In genomic region chr1:53473463-53473862, GRCh38 we compare ENCODE assay signal across 2 cellular contexts.
TF ChIP-seq lines count a peak whose summit lies in the region.

No MANE protein-coding gene starts in this region.

TF ChIP-seq in H1, 55 proteins besides CTCF, POLR2A, EP300 and RAD21:
- TF ChIP-seq POU5F1 (IDR thresholded peaks at IDR 0.05; ENCODE audit: low read depth, low read length) (no peak), TBP (IDR thresholded peaks at IDR 0.05; ENCODE audit: low read depth, low read length) (no peak), HDAC6 (IDR thresholded peaks at IDR 0.05; ENCODE audit: low read depth, low read length) (no peak), CEBPB (IDR thresholded peaks at IDR 0.05; ENCODE audit: low read depth, low read length) (no peak), KDM1A (IDR thresholded peaks at IDR 0.05; ENCODE audit: borderline replicate concordance, low read length) (no peak), BRCA1 (IDR thresholded peaks at IDR 0.05; ENCODE audit: low read depth, low read length) (no peak), E2F6 (IDR thresholded peaks at IDR 0.05) (no peak), CBX8 (IDR thresholded peaks at IDR 0.05; ENCODE audit: borderline replicate concordance, low read depth, low read length) (no peak), CHD2 (IDR thresholded peaks at IDR 0.05; ENCODE audit: low read length) (no peak), JUN (IDR thresholded peaks at IDR 0.05; ENCODE audit: low read depth, low read length) (no peak)
- TF ChIP-seq, protein P1, sequence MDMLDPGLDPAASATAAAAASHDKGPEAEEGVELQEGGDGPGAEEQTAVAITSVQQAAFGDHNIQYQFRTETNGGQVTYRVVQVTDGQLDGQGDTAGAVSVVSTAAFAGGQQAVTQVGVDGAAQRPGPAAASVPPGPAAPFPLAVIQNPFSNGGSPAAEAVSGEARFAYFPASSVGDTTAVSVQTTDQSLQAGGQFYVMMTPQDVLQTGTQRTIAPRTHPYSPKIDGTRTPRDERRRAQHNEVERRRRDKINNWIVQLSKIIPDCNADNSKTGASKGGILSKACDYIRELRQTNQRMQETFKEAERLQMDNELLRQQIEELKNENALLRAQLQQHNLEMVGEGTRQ (IDR thresholded peaks at IDR 0.05; ENCODE audit: low read length) = no peak

TF ChIP-seq in WTC11, 78 proteins besides CTCF, POLR2A, EP300 and RAD21:
- TF ChIP-seq, protein P2, sequence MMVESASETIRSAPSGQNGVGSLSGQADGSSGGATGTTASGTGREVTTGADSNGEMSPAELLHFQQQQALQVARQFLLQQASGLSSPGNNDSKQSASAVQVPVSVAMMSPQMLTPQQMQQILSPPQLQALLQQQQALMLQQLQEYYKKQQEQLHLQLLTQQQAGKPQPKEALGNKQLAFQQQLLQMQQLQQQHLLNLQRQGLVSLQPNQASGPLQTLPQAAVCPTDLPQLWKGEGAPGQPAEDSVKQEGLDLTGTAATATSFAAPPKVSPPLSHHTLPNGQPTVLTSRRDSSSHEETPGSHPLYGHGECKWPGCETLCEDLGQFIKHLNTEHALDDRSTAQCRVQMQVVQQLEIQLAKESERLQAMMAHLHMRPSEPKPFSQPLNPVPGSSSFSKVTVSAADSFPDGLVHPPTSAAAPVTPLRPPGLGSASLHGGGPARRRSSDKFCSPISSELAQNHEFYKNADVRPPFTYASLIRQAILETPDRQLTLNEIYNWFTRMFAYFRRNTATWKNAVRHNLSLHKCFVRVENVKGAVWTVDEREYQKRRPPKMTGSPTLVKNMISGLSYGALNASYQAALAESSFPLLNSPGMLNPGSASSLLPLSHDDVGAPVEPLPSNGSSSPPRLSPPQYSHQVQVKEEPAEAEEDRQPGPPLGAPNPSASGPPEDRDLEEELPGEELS (CRISPR knock-in tag; IDR thresholded peaks at IDR 0.05) = no peak
- TF ChIP-seq ZNF232 (CRISPR knock-in tag; IDR thresholded peaks at IDR 0.05) = no peak
- TF ChIP-seq ZBTB43 (CRISPR knock-in tag; IDR thresholded peaks at IDR 0.05) = no peak
- no peak for TF ChIP-seq PREB (CRISPR knock-in tag; IDR thresholded peaks at IDR 0.05; ENCODE audit: borderline replicate concordance)
- TF ChIP-seq, protein P3, sequence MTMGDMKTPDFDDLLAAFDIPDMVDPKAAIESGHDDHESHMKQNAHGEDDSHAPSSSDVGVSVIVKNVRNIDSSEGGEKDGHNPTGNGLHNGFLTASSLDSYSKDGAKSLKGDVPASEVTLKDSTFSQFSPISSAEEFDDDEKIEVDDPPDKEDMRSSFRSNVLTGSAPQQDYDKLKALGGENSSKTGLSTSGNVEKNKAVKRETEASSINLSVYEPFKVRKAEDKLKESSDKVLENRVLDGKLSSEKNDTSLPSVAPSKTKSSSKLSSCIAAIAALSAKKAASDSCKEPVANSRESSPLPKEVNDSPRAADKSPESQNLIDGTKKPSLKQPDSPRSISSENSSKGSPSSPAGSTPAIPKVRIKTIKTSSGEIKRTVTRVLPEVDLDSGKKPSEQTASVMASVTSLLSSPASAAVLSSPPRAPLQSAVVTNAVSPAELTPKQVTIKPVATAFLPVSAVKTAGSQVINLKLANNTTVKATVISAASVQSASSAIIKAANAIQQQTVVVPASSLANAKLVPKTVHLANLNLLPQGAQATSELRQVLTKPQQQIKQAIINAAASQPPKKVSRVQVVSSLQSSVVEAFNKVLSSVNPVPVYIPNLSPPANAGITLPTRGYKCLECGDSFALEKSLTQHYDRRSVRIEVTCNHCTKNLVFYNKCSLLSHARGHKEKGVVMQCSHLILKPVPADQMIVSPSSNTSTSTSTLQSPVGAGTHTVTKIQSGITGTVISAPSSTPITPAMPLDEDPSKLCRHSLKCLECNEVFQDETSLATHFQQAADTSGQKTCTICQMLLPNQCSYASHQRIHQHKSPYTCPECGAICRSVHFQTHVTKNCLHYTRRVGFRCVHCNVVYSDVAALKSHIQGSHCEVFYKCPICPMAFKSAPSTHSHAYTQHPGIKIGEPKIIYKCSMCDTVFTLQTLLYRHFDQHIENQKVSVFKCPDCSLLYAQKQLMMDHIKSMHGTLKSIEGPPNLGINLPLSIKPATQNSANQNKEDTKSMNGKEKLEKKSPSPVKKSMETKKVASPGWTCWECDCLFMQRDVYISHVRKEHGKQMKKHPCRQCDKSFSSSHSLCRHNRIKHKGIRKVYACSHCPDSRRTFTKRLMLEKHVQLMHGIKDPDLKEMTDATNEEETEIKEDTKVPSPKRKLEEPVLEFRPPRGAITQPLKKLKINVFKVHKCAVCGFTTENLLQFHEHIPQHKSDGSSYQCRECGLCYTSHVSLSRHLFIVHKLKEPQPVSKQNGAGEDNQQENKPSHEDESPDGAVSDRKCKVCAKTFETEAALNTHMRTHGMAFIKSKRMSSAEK (CRISPR knock-in tag; IDR thresholded peaks at IDR 0.05; ENCODE audit: borderline replicate concordance) = no peak
- no peak for TF ChIP-seq FOXP1 (CRISPR knock-in tag; IDR thresholded peaks at IDR 0.05; ENCODE audit: borderline replicate concordance)
- no peak for TF ChIP-seq TP53 (CRISPR knock-in tag; IDR thresholded peaks at IDR 0.05)
- TF ChIP-seq ZNF671 (CRISPR knock-in tag; IDR thresholded peaks at IDR 0.05) = no peak
- TF ChIP-seq MLX (CRISPR knock-in tag; IDR thresholded peaks at IDR 0.05) = no peak
